ENCODE assay signal across 8 cellular contexts in the genomic region with DNA sequence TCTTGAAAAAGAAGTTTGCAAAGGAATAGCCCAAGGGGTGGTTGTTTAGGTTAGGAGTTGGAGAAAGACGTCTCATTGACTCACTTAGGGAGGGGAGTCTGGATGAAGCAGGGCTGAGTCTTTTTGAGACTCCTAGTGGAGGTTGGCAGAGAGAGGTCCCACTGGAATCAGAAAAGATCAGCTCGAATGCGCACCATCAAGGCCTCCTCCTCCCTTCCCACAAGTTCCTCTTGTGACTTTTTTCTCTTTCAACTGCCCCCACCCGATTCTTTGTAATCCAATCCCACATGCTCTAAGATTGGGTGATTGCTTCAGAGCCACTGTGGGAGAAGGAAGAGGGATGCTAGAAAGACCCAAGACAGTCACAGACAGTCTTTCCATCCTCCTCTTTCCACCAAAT. TPM values are rescaled to one million over a fixed set of nuclear protein-coding genes. Genes with fewer than 3 reads are reported as not detected.
DNase-seq lines count a peak whose midpoint lies in the region; ATAC-seq, FAIRE-seq and TF ChIP-seq lines count a peak whose summit lies in the region.

No MANE protein-coding gene starts in this region.

- peak overlapping the region; percentile 87 for H3K4me3 Mint-ChIP-seq in progenitor cell of endocrine pancreas (ENCODE audit: low read depth)

- FAIRE-seq in frontal cortex (lab: Jason Lieb, UNC) = no peak

- peaks cover 10% of the 10 kb centered on the region for H3K27me3 Mint-ChIP-seq in progenitor cell of endocrine pancreas

- H3K9me3 Mint-ChIP-seq in progenitor cell of endocrine pancreas (ENCODE audit: low read depth) = no peaks in the 10 kb centered on the region

- H3K36me3 Mint-ChIP-seq in progenitor cell of endocrine pancreas (ENCODE audit: insufficient read depth) = peaks cover 13% of the 10 kb centered on the region

- H3K27ac Mint-ChIP-seq in progenitor cell of endocrine pancreas = peak overlapping the region; percentile 89

- peaks cover 24% of the 10 kb centered on the region for H3K4me1 Mint-ChIP-seq in progenitor cell of endocrine pancreas (ENCODE audit: low read depth)

- ATAC-seq in HG02588 (IDR thresholded peaks at IDR 0.05; ENCODE audit: unreplicated experiment) = no peak

- TF ChIP-seq CTCF in progenitor cell of endocrine pancreas (IDR thresholded peaks at IDR 0.05; ENCODE audit: unreplicated experiment) = no peak

- DNase-seq in DMS 273 (lab: John Stamatoyannopoulos, UW; ENCODE audit: unreplicated experiment) = peak; percentile 30
- DNase-seq in DMS 273 treated with DMSO at 0.1 percent for 48 hours (lab: John Stamatoyannopoulos, UW) = no peak
- peak; percentile 21 for DNase-seq in UCSD-AML1 (lab: John Stamatoyannopoulos, UW; ENCODE audit: unreplicated experiment)
- peak; percentile 41 to 42 for DNase-seq in frontal cortex (ENCODE audit: low spot score in 2 of 2)
- no peak for DNase-seq in progenitor cell of endocrine pancreas (ENCODE audit: low spot score, unreplicated experiment)
- no peak for DNase-seq in T-helper 1 cell
- no peak for DNase-seq in NCI-H1105 treated with DMSO at 0.1 percent for 48 hours (lab: John Stamatoyannopoulos, UW)

RNA-seq across cellular contexts. Expression of a gene that starts 2.0 kb away (rescaled TPM):
- 11.4 TPM for total RNA-seq in frontal cortex
- total RNA-seq in progenitor cell of endocrine pancreas = 57.3 and 65.3 TPM in 2 replicates

RNA-seq across cellular contexts. Expression of a gene that starts 14.5 kb away (rescaled TPM):
- total RNA-seq in frontal cortex (not detected), progenitor cell of endocrine pancreas (not detected in 2 replicates)

RNA-seq across cellular contexts. Expression of a gene that starts 26.4 kb away (rescaled TPM):
- total RNA-seq in frontal cortex = 6.9 TPM
- total RNA-seq in progenitor cell of endocrine pancreas = 103 and 111 TPM in 2 replicates

RNA-seq across cellular contexts. Expression of a gene that starts 28.8 kb away (rescaled TPM):
- not detected for total RNA-seq in frontal cortex
- total RNA-seq in progenitor cell of endocrine pancreas = 1.1 and 1.4 TPM in 2 replicates

RNA-seq across cellular contexts. Expression of a gene that starts 29.9 kb away (rescaled TPM):
- total RNA-seq in frontal cortex (not detected), progenitor cell of endocrine pancreas (not detected in 2 replicates)

Comparison
In these comparisons a context has a peak if more than half of its experiments do, and no peak if none do; other contexts are left out.
1. DNase-seq: peak in DMS 273 (single experiment), UCSD-AML1 (single experiment) and frontal cortex (2 of 2); none in DMS 273 treated with DMSO at 0.1 percent for 48 hours (single experiment), progenitor cell of endocrine pancreas (single experiment), T-helper 1 cell (0 of 5) and NCI-H1105 treated with DMSO at 0.1 percent for 48 hours (single experiment).
2. RNA of a gene that starts 26.4 kb away (total RNA-seq): 103 to 111 TPM in progenitor cell of endocrine pancreas; 6.9 TPM in frontal cortex (single experiment); every median in the first group is over 10 times any median in the second.